ENCODE assay signal across 26 cellular contexts in genomic region chr7:107597582-107597916, GRCh38.
"Had no signal": no experiment of that assay in that cellular context is flagged by ENCODE, and none has a peak within 500 bp of the region (broad histone marks: within the 10 kb centered on the region; RNA-seq: fewer than 3 reads in every experiment).

No MANE protein-coding gene starts in this region.

- H3K27me3 Mint-ChIP-seq: activated CD4-positive, alpha-beta memory T cell treated with anti-CD3 and anti-CD28 coated beads, Interleukin-2, amount 10 ng/mL, durations not matched to agents 7 days and 5 days; activated naive CD4-positive, alpha-beta T cell treated with anti-CD3 and anti-CD28 coated beads, Interleukin-2, amount 10 ng/mL, durations not matched to agents 7 days and 5 days; activated naive CD8-positive, alpha-beta T cell treated with anti-CD3 and anti-CD28 coated beads for 36 hours had no signal

- H3K9me3 Mint-ChIP-seq: activated CD4-positive, alpha-beta memory T cell treated with anti-CD3 and anti-CD28 coated beads, Interleukin-2, amount 10 ng/mL, durations not matched to agents 7 days and 5 days; activated naive CD4-positive, alpha-beta T cell treated with anti-CD3 and anti-CD28 coated beads, Interleukin-2, amount 10 ng/mL, durations not matched to agents 7 days and 5 days; activated naive CD8-positive, alpha-beta T cell treated with anti-CD3 and anti-CD28 coated beads for 36 hours; activated T-helper 2 cell treated with anti-CD3 and anti-CD28 coated beads, Interferon-gamma antibody, Interleukin-2, Interleukin-4, amounts not matched to agents 10 μg/mL and 5 μg/mL and 100 μg/mL, durations not matched to agents 14 hours and 24 hours and 36 hours; T-helper 1 cell treated with Interleukin-12 subunit alpha and Interleukin-12 subunit beta and Interleukin-4 antibody, amounts not matched to agents 30 μg/mL and 1 μg/mL, for 36 hours had no signal

- H3K9me3 ChIP-seq: MG63, SJCRH30 had no signal

- H3K4me3 ChIP-seq: MG63, SJCRH30 had no signal

- H3K36me3 Mint-ChIP-seq: activated naive CD8-positive, alpha-beta T cell treated with anti-CD3 and anti-CD28 coated beads for 36 hours had no signal

- DNase-seq: activated CD4-positive, alpha-beta memory T cell treated with anti-CD3 and anti-CD28 coated beads, Interleukin-2, amount 10 ng/mL, durations not matched to agents 7 days and 5 days; activated CD4-positive, alpha-beta T cell treated with anti-CD3 and anti-CD28 coated beads, Interleukin-2, amount 50 U/mL, for 1 hour; activated CD4-positive, CD25-positive, alpha-beta regulatory T cell; activated gamma-delta T cell treated with Interleukin-2 at 50 U/mL for 16 hours; activated naive CD4-positive, alpha-beta T cell treated with anti-CD3 and anti-CD28 coated beads, Interleukin-2, amount 10 ng/mL, durations not matched to agents 7 days and 5 days; activated naive CD8-positive, alpha-beta T cell treated with anti-CD3 and anti-CD28 coated beads for 36 hours; activated T-cell treated with anti-CD3 and anti-CD28 coated beads for 4 hours; activated T-cell treated with anti-CD3 and anti-CD28 coated beads, Interleukin-2, amount 50 U/mL, for 48 hours; caudate nucleus; IMR-90; KBM-7; MG63; MV-4-11; NCI-H1092 treated with DMSO at 0.1 percent for 48 hours; NCI-H1417 treated with DMSO at 0.1 percent for 48 hours; NCI-H1694; NCI-H2029; NCI-H2107; NCI-H2171 treated with DMSO at 0.1 percent for 48 hours; NCI-H226; NCI-H526 treated with DMSO at 0.1 percent for 48 hours; Right ventricle myocardium superior; RPMI8226 had no signal

- H3K27ac Mint-ChIP-seq: activated CD4-positive, alpha-beta memory T cell treated with anti-CD3 and anti-CD28 coated beads, Interleukin-2, amount 10 ng/mL, durations not matched to agents 7 days and 5 days; activated naive CD4-positive, alpha-beta T cell treated with anti-CD3 and anti-CD28 coated beads, Interleukin-2, amount 10 ng/mL, durations not matched to agents 7 days and 5 days; activated naive CD8-positive, alpha-beta T cell treated with anti-CD3 and anti-CD28 coated beads for 36 hours; activated T-helper 2 cell treated with anti-CD3 and anti-CD28 coated beads, Interferon-gamma antibody, Interleukin-2, Interleukin-4, amounts not matched to agents 10 μg/mL and 5 μg/mL and 100 μg/mL, durations not matched to agents 14 hours and 24 hours and 36 hours; T-helper 1 cell treated with Interleukin-12 subunit alpha and Interleukin-12 subunit beta and Interleukin-4 antibody, amounts not matched to agents 30 μg/mL and 1 μg/mL, for 36 hours had no signal

- H3K27ac ChIP-seq: SJCRH30 had no signal

- H3K4me1 Mint-ChIP-seq: activated CD4-positive, alpha-beta memory T cell treated with anti-CD3 and anti-CD28 coated beads, Interleukin-2, amount 10 ng/mL, durations not matched to agents 7 days and 5 days; activated naive CD4-positive, alpha-beta T cell treated with anti-CD3 and anti-CD28 coated beads, Interleukin-2, amount 10 ng/mL, durations not matched to agents 7 days and 5 days had no signal

- H3K4me3 Mint-ChIP-seq: activated CD4-positive, alpha-beta memory T cell treated with anti-CD3 and anti-CD28 coated beads, Interleukin-2, amount 10 ng/mL, durations not matched to agents 7 days and 5 days; activated naive CD4-positive, alpha-beta T cell treated with anti-CD3 and anti-CD28 coated beads, Interleukin-2, amount 10 ng/mL, durations not matched to agents 7 days and 5 days; activated naive CD8-positive, alpha-beta T cell treated with anti-CD3 and anti-CD28 coated beads for 36 hours; T-helper 1 cell treated with Interleukin-12 subunit alpha and Interleukin-12 subunit beta and Interleukin-4 antibody, amounts not matched to agents 30 μg/mL and 1 μg/mL, for 36 hours had no signal

- H3K27me3 ChIP-seq: MG63, SJCRH30 had no signal
